Comparison of ENCODE assay signal across 7 cellular contexts in the genomic region with DNA sequence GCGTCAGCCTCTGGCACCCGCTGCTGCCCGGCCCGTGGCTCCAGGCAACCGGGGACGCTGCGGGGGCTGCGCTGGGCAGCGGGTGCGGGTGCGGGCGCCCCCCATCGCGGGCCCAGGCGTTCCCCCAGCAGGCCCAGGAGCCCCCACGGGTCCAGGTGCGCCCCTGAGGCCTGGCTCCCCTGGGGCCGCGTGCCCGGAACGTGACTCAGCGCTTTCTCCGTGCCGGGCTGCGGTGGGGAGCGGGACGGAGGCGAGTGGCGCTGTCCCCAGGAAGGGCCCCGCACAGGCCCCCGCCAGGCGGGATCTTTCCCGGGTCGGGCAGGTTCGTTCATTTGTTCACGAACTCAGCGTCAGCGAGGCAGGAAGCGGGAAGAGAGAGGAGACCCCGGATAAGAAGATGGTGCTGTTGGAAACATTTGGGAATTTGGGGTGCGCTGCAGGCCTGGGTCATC. TPM values are rescaled to one million over a fixed set of nuclear protein-coding genes. Genes with fewer than 3 reads are reported as not detected.
DNase-seq lines count a peak whose midpoint lies in the region; ATAC-seq and TF ChIP-seq lines count a peak whose summit lies in the region.
"Had no signal": no experiment of that assay in that cellular context is flagged by ENCODE, and none has a peak within 500 bp of the region (broad histone marks: within the 10 kb centered on the region; RNA-seq: fewer than 3 reads in every experiment).

No MANE protein-coding gene starts in this region.

- TF ChIP-seq CTCF in heart right ventricle (IDR thresholded peaks at IDR 0.05): no peak
- TF ChIP-seq CTCF in tibial artery (IDR thresholded peaks at IDR 0.05): no peak

- peak overlapping the region; percentile 80 for H3K27ac Mint-ChIP-seq in activated naive CD4-positive, alpha-beta T cell treated with anti-CD3 and anti-CD28 coated beads for 36 hours

- CTCF ChIA-PET in activated naive CD4-positive, alpha-beta T cell treated with anti-CD3 and anti-CD28 coated beads for 36 hours (lab: Charles Lee): interaction anchor here (0.6 to 14.8 kb wide), 15 partner anchors 19 to 365 kb away, joined by 3 to 243 read pairs (median 5); partner anchors contain the start of genes EXOC7 and FOXJ1

- no peaks in the 10 kb centered on the region for H3K9me3 Mint-ChIP-seq in activated naive CD4-positive, alpha-beta T cell treated with anti-CD3 and anti-CD28 coated beads for 36 hours

- H3K27me3 Mint-ChIP-seq in activated naive CD4-positive, alpha-beta T cell treated with anti-CD3 and anti-CD28 coated beads for 36 hours (ENCODE audit: low read depth): no peaks in the 10 kb centered on the region

- H3K9me3 ChIP-seq in heart right ventricle (no peaks in the 10 kb centered on the region), tibial artery (no peaks in the 10 kb centered on the region)

- peak overlapping the region; percentile 21 for H3K4me3 Mint-ChIP-seq in activated naive CD4-positive, alpha-beta T cell treated with anti-CD3 and anti-CD28 coated beads for 36 hours

- H3K36me3 Mint-ChIP-seq in activated naive CD4-positive, alpha-beta T cell treated with anti-CD3 and anti-CD28 coated beads for 36 hours (ENCODE audit: low read depth): no peaks in the 10 kb centered on the region

- DNase-seq in activated naive CD4-positive, alpha-beta T cell treated with anti-CD3 and anti-CD28 coated beads for 36 hours: peak; percentile 39
- DNase-seq in activated naive CD4-positive, alpha-beta T cell (lab: John Stamatoyannopoulos, UW): no peak
- DNase-seq in heart right ventricle: peak in 1 of 2 donors; percentile 31
- DNase-seq in tibial artery: no peak
- no peak for DNase-seq in GDM1 (lab: John Stamatoyannopoulos, UW)
- no peak for DNase-seq in cerebellar cortex (ENCODE audit: low spot score)
- DNase-seq: DMS79 treated with DMSO at 0.1 percent for 48 hours had no signal

- H3K4me1 ChIP-seq in heart right ventricle (peaks cover 0 to 14% (median 6%) of the 10 kb centered on the region in 9 donors), tibial artery (peaks cover 0 to 11% (median 10%) of the 10 kb centered on the region in 4 donors)

- no peaks in the 10 kb centered on the region for H3K36me3 ChIP-seq in heart right ventricle
- H3K36me3 ChIP-seq in tibial artery: no peaks in the 10 kb centered on the region

- 30 to 32% methylated on average over 36 to 41 of the region's 41 CpGs for WGBS in heart right ventricle, 2 donors

- ATAC-seq in heart right ventricle: peak; percentile 25 to 63 (median 42)

- H3K27ac ChIP-seq in heart right ventricle (peak overlapping the region in 4 of 10 donors; percentile 22 to 69 (median 42)), tibial artery (peak overlapping the region; percentile 5 to 17)

- peaks cover 19% of the 10 kb centered on the region for H3K4me1 Mint-ChIP-seq in activated naive CD4-positive, alpha-beta T cell treated with anti-CD3 and anti-CD28 coated beads for 36 hours (ENCODE audit: low read depth)

- H3K4me3 ChIP-seq in heart right ventricle (peak overlapping the region; percentile 25 to 55 (median 50)), tibial artery (peak overlapping the region; percentile 39 to 55)

- intact Hi-C loops in activated naive CD4-positive, alpha-beta T cell treated with anti-CD3 and anti-CD28 coated beads for 36 hours (cut with micrococcal nuclease): loop anchor here (1.0 kb wide), 3 partner anchors 60 to 177 kb away; no protein-coding TSS in a partner anchor
- intact Hi-C loops in heart right ventricle (cut with DNase I): loop anchor here (1.0 to 10.0 kb wide), 12 partner anchors 25 to 177 kb away; no protein-coding TSS in a partner anchor
- intact Hi-C loops in tibial artery (cut with DNase I; ENCODE audit: low total_unique reads): loop anchor here (2.0 kb wide), 1 partner anchor 159 kb away; no protein-coding TSS in a partner anchor

- H3K27me3 ChIP-seq in heart right ventricle: no peaks in the 10 kb centered on the region
- H3K27me3 ChIP-seq in tibial artery: peaks cover 0 to 37% of the 10 kb centered on the region in 2 donors

RNA-seq across cellular contexts. Expression of gene EXOC7, which starts 18.4 kb away (rescaled TPM):
- 10 to 100 TPM; 43.5 to 46.6 TPM for total RNA-seq in activated naive CD4-positive, alpha-beta T cell treated with anti-CD3 and anti-CD28 coated beads for 36 hours
- 10 to 100 TPM; 66.4 to 97.5 (median 87.9) TPM for total RNA-seq in heart right ventricle
- 10 to 100 TPM; 37.9 to 55.6 TPM for polyA plus RNA-seq in heart right ventricle

RNA-seq across cellular contexts. Expression of gene FOXJ1, which starts 19.1 kb away (rescaled TPM):
- total RNA-seq in activated naive CD4-positive, alpha-beta T cell treated with anti-CD3 and anti-CD28 coated beads for 36 hours: under 1 TPM; 0.60 to 0.84 TPM
- total RNA-seq in heart right ventricle: not detected
- polyA plus RNA-seq in heart right ventricle: under 1 TPM in 1 of 2 donors, not detected in 1; 0.03 TPM

RNA-seq across cellular contexts. Expression of gene ZACN, which starts 43.0 kb away (rescaled TPM):
- 1 to 10 TPM; 6.4 to 6.5 TPM for total RNA-seq in activated naive CD4-positive, alpha-beta T cell treated with anti-CD3 and anti-CD28 coated beads for 36 hours
- total RNA-seq in heart right ventricle: not detected
- polyA plus RNA-seq in heart right ventricle: 1 to 10 TPM; 1.1 to 1.6 TPM

RNA-seq across cellular contexts. Expression of gene GALR2, which starts 47.4 kb away (rescaled TPM):
- 1 to 10 TPM; 3.3 to 3.6 TPM for total RNA-seq in activated naive CD4-positive, alpha-beta T cell treated with anti-CD3 and anti-CD28 coated beads for 36 hours
- total RNA-seq in heart right ventricle: not detected
- under 1 TPM in 1 of 2 donors, not detected in 1; 0.10 TPM for polyA plus RNA-seq in heart right ventricle

RNA-seq across cellular contexts. Expression of gene SRP68, which starts 49.6 kb away (rescaled TPM):
- total RNA-seq in activated naive CD4-positive, alpha-beta T cell treated with anti-CD3 and anti-CD28 coated beads for 36 hours: 100 to 1,000 TPM; 127 to 131 TPM
- total RNA-seq in heart right ventricle: 10 to 100 TPM; 53.6 to 69.7 (median 63.1) TPM
- 10 to 100 TPM; 26.2 to 62.1 TPM for polyA plus RNA-seq in heart right ventricle

Comparison
In these comparisons a context has a peak if more than half of its experiments do, and no peak if none do; other contexts are left out.
1. RNA of gene ZACN, which starts 43.0 kb away (total RNA-seq): 6.4 to 6.5 TPM in activated naive CD4-positive, alpha-beta T cell treated with anti-CD3 and anti-CD28 coated beads for 36 hours; not detected in heart right ventricle; every median in the first group is over 4 times any median in the second.